Comparison of ENCODE assay signal across 20 cellular contexts in the genomic region with DNA sequence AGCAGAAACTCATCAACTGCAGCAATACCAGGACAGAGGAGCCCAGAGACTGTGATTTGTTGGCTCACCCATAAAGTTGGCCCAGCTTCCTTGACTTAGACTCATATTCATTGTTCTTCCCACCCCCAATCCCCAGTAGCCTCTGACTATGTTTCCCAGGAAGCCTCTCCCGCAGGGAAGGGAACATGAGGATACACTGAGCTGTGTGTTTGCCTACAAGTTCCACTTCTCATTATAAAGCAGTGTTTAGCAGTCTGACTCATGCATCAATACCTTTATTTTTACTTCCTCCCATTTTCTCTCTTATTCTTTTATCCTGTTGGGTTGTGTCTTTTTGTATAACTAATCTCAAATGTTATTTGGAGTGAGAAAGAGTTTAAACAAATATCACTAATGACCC.
DNase-seq lines count a peak whose midpoint lies in the region; ATAC-seq, FAIRE-seq and TF ChIP-seq lines count a peak whose summit lies in the region.
"Had no signal": no experiment of that assay in that cellular context is flagged by ENCODE, and none has a peak within 500 bp of the region (broad histone marks: within the 10 kb centered on the region; RNA-seq: fewer than 3 reads in every experiment).

No MANE protein-coding gene starts in this region.

- H3K27me3 ChIP-seq in bronchial epithelial cell (ENCODE audit: control insufficient read depth, insufficient read depth, low read length), result no peaks in the 10 kb centered on the region
- H3K27me3 ChIP-seq: vagina had no signal

- intact Hi-C loops in left ventricle myocardium superior (cut with micrococcal nuclease), result no loop called here
- intact Hi-C loops in Right ventricle myocardium superior (cut with DNase I), result no loop called here

- FAIRE-seq in bronchial epithelial cell (lab: Jason Lieb, UNC), result no peak
- FAIRE-seq: endometrium had no signal

- no peak for DNase-seq in left ventricle myocardium superior
- no peak for DNase-seq in Right ventricle myocardium superior
- peak; percentile 97 for DNase-seq in bronchial epithelial cell (ENCODE audit: low read depth)
- DNase-seq in kidney tubule cell (ENCODE audit: low spot score), result peak; percentile 89
- no peak for DNase-seq in RKO (ENCODE audit: low spot score)
- DNase-seq in NCI-H128 (lab: John Stamatoyannopoulos, UW; ENCODE audit: unreplicated experiment), result no peak
- DNase-seq: ACHN; activated gamma-delta T cell treated with Interleukin-2 at 50 U/mL for 16 hours; aorta; NCI-H1092; NCI-H2171 treated with DMSO at 0.1 percent for 48 hours; NK-92 treated with Interleukin-12 subunit alpha and Interleukin-12 subunit beta, amount 100 ng/mL, for 24 hours; right cardiac atrium; stimulated activated naive CD4-positive, alpha-beta T cell treated with Interleukin-2 at 50 U/mL for 16 hours had no signal

- no peak overlapping the region for H3K4me3 ChIP-seq in bronchial epithelial cell (ENCODE audit: low read depth, low read length)
- H3K4me3 ChIP-seq: SK-N-MC, vagina had no signal

- H3K36me3 ChIP-seq in bronchial epithelial cell (ENCODE audit: control insufficient read depth, insufficient read depth, low read length), result peaks cover 3% of the 10 kb centered on the region
- H3K36me3 ChIP-seq: vagina had no signal

- TF ChIP-seq CTCF in bronchial epithelial cell (IDR thresholded peaks at IDR 0.05; ENCODE audit: insufficient read depth, low read length, severe bottlenecking), result no peak

- ATAC-seq in left ventricle myocardium superior, result peak; percentile 43
- no peak for ATAC-seq in Right ventricle myocardium superior (ENCODE audit: poor library complexity)
- no peak for ATAC-seq in HG02610 (IDR thresholded peaks at IDR 0.05; ENCODE audit: unreplicated experiment)
- no peak for ATAC-seq in HG03045 (IDR thresholded peaks at IDR 0.05; ENCODE audit: unreplicated experiment)
- ATAC-seq: natural killer cell treated with Interleukin-12 subunit alpha and Interleukin-12 subunit beta and Interleukin-15 and Interleukin-18, amount 100 ng/mL, for 72 hours; right cardiac atrium had no signal

Comparison
In these comparisons a context has a peak if more than half of its experiments do, and no peak if none do; other contexts are left out.
1. DNase-seq: peak in bronchial epithelial cell (single experiment) and kidney tubule cell (single experiment); none in left ventricle myocardium superior (single experiment), Right ventricle myocardium superior (single experiment), RKO (single experiment) and NCI-H128 (single experiment).